ENCODE assay signal across 24 cellular contexts in the genomic region with DNA sequence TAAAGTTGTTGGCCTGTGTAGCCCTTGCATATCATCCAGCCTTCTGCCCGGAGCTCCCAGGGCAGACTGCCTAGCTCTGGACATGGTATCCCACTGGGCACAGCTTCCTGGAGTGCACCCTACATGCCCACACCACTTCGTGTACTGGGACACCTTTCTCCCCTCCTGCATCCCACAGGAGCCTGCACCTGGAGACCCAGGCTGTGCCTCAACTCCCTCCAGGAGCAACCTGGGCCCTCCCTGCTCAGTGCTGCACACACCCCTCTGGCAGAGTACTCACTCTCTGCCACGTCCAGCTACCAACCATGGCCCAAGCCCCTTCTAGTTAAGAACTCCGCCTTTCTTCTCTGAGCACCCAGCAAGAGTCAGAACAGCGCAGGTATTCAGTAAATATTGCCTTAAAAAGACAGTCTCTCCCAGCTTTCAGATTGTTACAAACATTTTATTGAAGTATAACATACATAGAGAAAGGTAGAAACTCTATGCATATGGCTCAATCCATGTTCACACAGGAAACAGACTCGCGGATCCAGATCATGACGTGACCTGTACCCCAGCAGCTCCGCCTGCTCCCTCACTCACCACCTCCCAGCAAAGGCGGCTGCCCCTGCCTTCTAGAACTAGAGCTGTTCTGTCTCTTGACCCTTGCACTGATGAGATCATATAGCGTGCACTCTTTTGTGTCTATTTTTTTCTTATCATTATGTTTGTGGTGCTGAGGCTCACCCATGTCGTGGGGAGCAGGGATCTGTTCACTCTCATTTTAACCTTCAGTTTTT.
"Had no signal": no experiment of that assay in that cellular context is flagged by ENCODE, and none has a peak within 500 bp of the region (broad histone marks: within the 10 kb centered on the region; RNA-seq: fewer than 3 reads in every experiment).

No MANE protein-coding gene starts in this region.

- H3K4me3 ChIP-seq: coronary artery, dorsolateral prefrontal cortex, gastrocnemius medialis, neural progenitor cell, sigmoid colon, tibial nerve had no signal

- H3K36me3 ChIP-seq: gastrocnemius medialis, neural progenitor cell, sigmoid colon, tibial nerve had no signal

- FAIRE-seq: urothelium cell line had no signal

- H3K27ac Mint-ChIP-seq: activated CD4-positive, alpha-beta T cell treated with anti-CD3 and anti-CD28 coated beads for 36 hours; activated CD8-positive, alpha-beta memory T cell treated with anti-CD3 and anti-CD28 coated beads, Interleukin-2, amount 10 ng/mL, durations not matched to agents 7 days and 5 days; activated CD8-positive, alpha-beta T cell treated with anti-CD3 and anti-CD28 coated beads, Interleukin-2, amount 10 ng/mL, durations not matched to agents 7 days and 5 days; activated naive CD4-positive, alpha-beta T cell treated with anti-CD3 and anti-CD28 coated beads, Interleukin-2, amount 50 U/mL, for 72 hours; activated T-helper 2 cell treated with anti-CD3 and anti-CD28 coated beads, Interferon-gamma antibody, Interleukin-2, Interleukin-4, amounts not matched to agents 10 μg/mL and 5 μg/mL and 100 μg/mL, durations not matched to agents 14 hours and 24 hours and 36 hours; T-cell; T-helper 2 cell treated with Interferon-gamma antibody and Interleukin-4, amounts not matched to agents 5 μg/mL and 100 μg/mL, for 36 hours had no signal

- H3K4me1 Mint-ChIP-seq: activated CD4-positive, alpha-beta T cell treated with anti-CD3 and anti-CD28 coated beads for 36 hours; activated CD8-positive, alpha-beta memory T cell treated with anti-CD3 and anti-CD28 coated beads, Interleukin-2, amount 10 ng/mL, durations not matched to agents 7 days and 5 days; T-cell had no signal

- H3K4me3 Mint-ChIP-seq: activated CD4-positive, alpha-beta T cell treated with anti-CD3 and anti-CD28 coated beads for 36 hours; activated CD8-positive, alpha-beta memory T cell treated with anti-CD3 and anti-CD28 coated beads, Interleukin-2, amount 10 ng/mL, durations not matched to agents 7 days and 5 days; activated CD8-positive, alpha-beta T cell treated with anti-CD3 and anti-CD28 coated beads, Interleukin-2, amount 10 ng/mL, durations not matched to agents 7 days and 5 days; naive thymus-derived CD8-positive, alpha-beta T cell; neural progenitor cell; T-cell; T-helper 2 cell treated with Interferon-gamma antibody and Interleukin-4, amounts not matched to agents 5 μg/mL and 100 μg/mL, for 36 hours had no signal

- DNase-seq: activated CD4-positive, alpha-beta T cell treated with anti-CD3 and anti-CD28 coated beads for 36 hours; activated CD4-positive, CD25-positive, alpha-beta regulatory T cell; activated CD8-positive, alpha-beta memory T cell treated with anti-CD3 and anti-CD28 coated beads, Interleukin-2, amount 10 ng/mL, durations not matched to agents 7 days and 5 days; activated CD8-positive, alpha-beta T cell treated with anti-CD3 and anti-CD28 coated beads, Interleukin-2, amount 10 ng/mL, durations not matched to agents 7 days and 5 days; activated naive CD4-positive, alpha-beta T cell; activated T-cell treated with anti-CD3 and anti-CD28 coated beads, Interleukin-2, amount 50 U/mL, for 48 hours; dorsolateral prefrontal cortex; effector memory CD4-positive, alpha-beta T cell; gastrocnemius medialis; glutamatergic neuron; left ventricle myocardium superior; mammary epithelial cell; naive thymus-derived CD8-positive, alpha-beta T cell; sigmoid colon; stimulated activated CD4-positive, alpha-beta T cell treated with anti-CD3 and anti-CD28 coated beads, Interleukin-15, amount 100 ng/mL, for 24 hours; stimulated activated naive CD4-positive, alpha-beta T cell; T-cell had no signal

- H3K27me3 Mint-ChIP-seq: activated CD8-positive, alpha-beta memory T cell treated with anti-CD3 and anti-CD28 coated beads, Interleukin-2, amount 10 ng/mL, durations not matched to agents 7 days and 5 days had no signal

- H3K27me3 ChIP-seq: dorsolateral prefrontal cortex, gastrocnemius medialis, neural progenitor cell, sigmoid colon, tibial nerve had no signal

- H3K4me1 ChIP-seq: gastrocnemius medialis, neural progenitor cell, sigmoid colon, tibial nerve had no signal

- H3K36me3 Mint-ChIP-seq: activated CD8-positive, alpha-beta memory T cell treated with anti-CD3 and anti-CD28 coated beads, Interleukin-2, amount 10 ng/mL, durations not matched to agents 7 days and 5 days; activated naive CD4-positive, alpha-beta T cell treated with anti-CD3 and anti-CD28 coated beads, Interleukin-2, amount 50 U/mL, for 72 hours; naive thymus-derived CD8-positive, alpha-beta T cell; neural progenitor cell; T-cell had no signal

- ATAC-seq: activated CD4-positive, alpha-beta T cell treated with anti-CD3 and anti-CD28 coated beads for 36 hours; activated CD8-positive, alpha-beta memory T cell treated with anti-CD3 and anti-CD28 coated beads, Interleukin-2, amount 10 ng/mL, durations not matched to agents 7 days and 5 days; activated CD8-positive, alpha-beta T cell treated with anti-CD3 and anti-CD28 coated beads, Interleukin-2, amount 10 ng/mL, durations not matched to agents 7 days and 5 days; activated naive CD4-positive, alpha-beta T cell treated with anti-CD3 and anti-CD28 coated beads, Interleukin-2, amount 50 U/mL, for 72 hours; gastrocnemius medialis; left ventricle myocardium superior; naive thymus-derived CD8-positive, alpha-beta T cell; T-cell had no signal

- H3K9me3 ChIP-seq: gastrocnemius medialis, sigmoid colon had no signal

- H3K27ac ChIP-seq: coronary artery, gastrocnemius medialis, neural progenitor cell, sigmoid colon had no signal
